ENCODE assay signal across 12 cellular contexts in the genomic region with DNA sequence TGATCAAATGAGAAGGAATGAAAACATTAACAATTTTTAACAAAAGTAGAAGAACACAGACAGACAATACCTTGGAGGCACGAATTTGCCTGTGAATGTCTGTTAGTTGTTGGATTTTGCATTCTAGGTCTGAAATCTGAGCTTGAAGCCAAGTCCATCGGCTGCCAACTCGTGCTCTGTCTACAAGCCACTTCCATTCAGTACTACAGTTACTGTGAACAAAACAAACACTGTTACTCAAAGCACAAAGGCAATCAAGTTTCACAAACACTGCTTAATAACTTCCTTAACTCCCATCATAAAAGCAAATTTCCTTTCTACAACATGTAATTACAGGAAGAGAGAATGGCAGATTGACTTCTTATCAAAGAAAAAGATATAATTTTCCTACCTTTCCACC. TPM values are rescaled to one million over a fixed set of nuclear protein-coding genes. Genes with fewer than 3 reads are reported as not detected.
DNase-seq lines count a peak whose midpoint lies in the region; ATAC-seq and TF ChIP-seq lines count a peak whose summit lies in the region.
"Had no signal": no experiment of that assay in that cellular context is flagged by ENCODE, and none has a peak within 500 bp of the region (broad histone marks: within the 10 kb centered on the region; RNA-seq: fewer than 3 reads in every experiment).

No MANE protein-coding gene starts in this region.

- no peak for TF ChIP-seq CTCF in epithelial cell of esophagus (IDR thresholded peaks at IDR 0.05; ENCODE audit: insufficient read depth, low read depth, low read length, missing control alignments)
- TF ChIP-seq CTCF in parathyroid adenoma (IDR thresholded peaks at IDR 0.05) = no peak
- no peak for TF ChIP-seq CTCF in foreskin keratinocyte (conservative IDR thresholded peaks at IDR 0.05)

- H3K4me3 ChIP-seq in epithelial cell of esophagus (ENCODE audit: low read length) (no peak overlapping the region), parathyroid adenoma (ENCODE audit: low read depth, low read length) (no peak overlapping the region)
- H3K4me3 ChIP-seq: ovary had no signal

- ATAC-seq in HG02870 (IDR thresholded peaks at IDR 0.05; ENCODE audit: unreplicated experiment) (no peak), foreskin keratinocyte (no peak), HG03432 (IDR thresholded peaks at IDR 0.05; ENCODE audit: unreplicated experiment) (no peak)

- H3K27me3 ChIP-seq in parathyroid adenoma (ENCODE audit: control insufficient read depth, insufficient read depth, low read length) (no peaks in the 10 kb centered on the region), foreskin keratinocyte (no peaks in the 10 kb centered on the region)
- H3K27me3 ChIP-seq: ovary had no signal

- H3K4me1 ChIP-seq in parathyroid adenoma (peaks cover 5% of the 10 kb centered on the region), foreskin keratinocyte (no peaks in the 10 kb centered on the region)

- peaks cover 4% of the 10 kb centered on the region for H3K9me3 ChIP-seq in parathyroid adenoma (ENCODE audit: control insufficient read depth, low read length)

- no peak overlapping the region for H3K9ac ChIP-seq in parathyroid adenoma

- H3K36me3 ChIP-seq in parathyroid adenoma (ENCODE audit: control insufficient read depth, insufficient read depth, low read length) = peaks cover 16% of the 10 kb centered on the region
- H3K36me3 ChIP-seq: ovary had no signal

- H3K27ac ChIP-seq in parathyroid adenoma (peak overlapping the region; percentile 36), foreskin keratinocyte (no peak overlapping the region)
- H3K27ac ChIP-seq: ovary had no signal

- no peak overlapping the region for H2AFZ ChIP-seq in parathyroid adenoma

- DNase-seq in NCI-H1417 (lab: John Stamatoyannopoulos, UW) = peak in 2 of 3 experiments; percentile 9 to 67
- no peak for DNase-seq in NCI-H1417 treated with DMSO at 0.1 percent for 48 hours (lab: John Stamatoyannopoulos, UW)
- DNase-seq in NCI-H2196 treated with DMSO at 0.1 percent for 48 hours (lab: John Stamatoyannopoulos, UW; ENCODE audit: unreplicated experiment) = peak; percentile 62
- peak; percentile 3 for DNase-seq in epithelial cell of esophagus (ENCODE audit: low read depth)
- no peak for DNase-seq in foreskin keratinocyte
- DNase-seq: activated CD4-positive, alpha-beta T cell treated with anti-CD3 and anti-CD28 coated beads, Interleukin-2, amount 50 U/mL, for 4 hours; ovary; stimulated activated CD8-positive, alpha-beta memory T cell treated with anti-CD3 and anti-CD28 coated beads, Interleukin-4, amount 100 ng/mL, for 48 hours; T-helper 9 cell had no signal

- H3K79me2 ChIP-seq in parathyroid adenoma = peaks cover 31% of the 10 kb centered on the region

- H3K4me2 ChIP-seq in parathyroid adenoma (ENCODE audit: low read length) = peak overlapping the region; percentile 21

RNA-seq across cellular contexts. Expression of gene KANSL1L, which starts 42.2 kb away (rescaled TPM):
- total RNA-seq in foreskin keratinocyte = 3.8 and 3.9 TPM in 2 replicates
- 0.49 and 0.57 TPM in 2 replicates for polyA plus RNA-seq in foreskin keratinocyte

Comparison
In these comparisons a context has a peak if more than half of its experiments do, and no peak if none do; other contexts are left out.
1. DNase-seq: peak in NCI-H1417 (2 of 3), NCI-H2196 treated with DMSO at 0.1 percent for 48 hours (single experiment) and epithelial cell of esophagus (single experiment); none in NCI-H1417 treated with DMSO at 0.1 percent for 48 hours (single experiment) and foreskin keratinocyte (0 of 2).